In the genomic region with DNA sequence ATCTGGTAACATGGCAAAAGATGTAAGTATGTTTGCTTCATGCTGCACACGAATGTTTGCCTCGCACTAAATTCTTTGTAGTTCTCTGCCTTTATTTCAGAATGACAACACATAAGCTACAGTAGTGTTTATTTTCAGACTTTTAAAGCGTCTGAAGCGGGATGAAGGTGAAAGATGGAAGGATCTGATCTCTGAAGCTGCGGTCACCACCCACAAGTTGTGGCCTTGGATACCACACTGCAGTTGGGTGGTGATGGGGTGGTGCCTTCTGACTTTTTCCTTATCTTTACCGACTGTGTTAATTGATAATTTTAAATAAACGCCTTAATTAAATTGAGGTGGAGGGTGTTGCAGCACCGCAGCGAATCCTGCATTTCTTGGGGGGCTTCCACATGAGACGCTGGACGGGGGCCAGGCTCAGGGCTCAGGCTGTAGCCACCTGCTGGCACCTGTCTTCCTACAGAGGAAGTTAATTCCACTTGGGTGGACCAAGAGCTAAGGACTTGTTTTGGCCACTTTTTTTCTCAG, we compare ENCODE assay signal across 8 cellular contexts. TPM values are rescaled to one million over a fixed set of nuclear protein-coding genes. Genes with fewer than 3 reads are reported as not detected.
DNase-seq lines count a peak whose midpoint lies in the region; ATAC-seq, FAIRE-seq and TF ChIP-seq lines count a peak whose summit lies in the region.

No MANE protein-coding gene starts in this region.

- CTCF ChIA-PET in HepG2 (lab: Yijun Ruan, JAX; ENCODE audit: low intra/inter-chr PET ratio, low total read pairs): no interaction called here

- no peak for ATAC-seq in heart left ventricle
- ATAC-seq in right cardiac atrium: no peak
- ATAC-seq in HepG2: no peak
- ATAC-seq in HG03159 (IDR thresholded peaks at IDR 0.05; ENCODE audit: unreplicated experiment): no peak

- H3K9me3 ChIP-seq in heart left ventricle (no peaks in the 10 kb centered on the region), right cardiac atrium (ENCODE audit: control insufficient read depth, low read length) (no peaks in the 10 kb centered on the region), HepG2 (ENCODE audit: low read length) (no peaks in the 10 kb centered on the region), vagina (no peaks in the 10 kb centered on the region)

- H3K4me1 ChIP-seq in heart left ventricle: peaks cover 0 to 29% (median 8%) of the 10 kb centered on the region in 12 donors
- no peaks in the 10 kb centered on the region for H3K4me1 ChIP-seq in right cardiac atrium (ENCODE audit: control insufficient read depth, insufficient read depth, low read length)
- H3K4me1 ChIP-seq in HepG2 (ENCODE audit: insufficient read depth, low read length): peaks cover 47% of the 10 kb centered on the region
- peaks cover 29% of the 10 kb centered on the region for H3K4me1 ChIP-seq in vagina

- H3K27me3 ChIP-seq in heart left ventricle (no peaks in the 10 kb centered on the region), right cardiac atrium (ENCODE audit: control insufficient read depth, insufficient read depth) (no peaks in the 10 kb centered on the region), HepG2 (ENCODE audit: control insufficient read depth in 1 of 2, insufficient read depth in 2 of 2, low read length in 2 of 2) (no peaks in the 10 kb centered on the region), vagina (no peaks in the 10 kb centered on the region)

- peak overlapping the region; percentile 78 for H3K4me2 ChIP-seq in HepG2 (ENCODE audit: low read depth, low read length)

- TF ChIP-seq EP300 in HepG2 (IDR thresholded peaks at IDR 0.05; ENCODE audit: low read depth in 2 of 2, low read length in 2 of 2) (no peak), HepG2 (CRISPR knock-in tag; IDR thresholded peaks at IDR 0.05; ENCODE audit: borderline replicate concordance) (no peak)

- H3K79me2 ChIP-seq in HepG2 (ENCODE audit: insufficient read depth, low read length): peaks cover 50% of the 10 kb centered on the region

- H3K4me3 ChIP-seq in heart left ventricle (peak overlapping the region in 10 of 12 donors; percentile 47 to 76 (median 60)), right cardiac atrium (ENCODE audit: low read length) (no peak overlapping the region), HepG2 (replicated peaks in 1 of 3; ENCODE audit: insufficient read depth in 1 of 3, low read depth in 2 of 3, low read length in 3 of 3) (peak overlapping the region; percentile 67 to 78 (median 75)), vagina (peak overlapping the region in 1 of 2 donors; percentile 52)

- WGBS in heart left ventricle, 4 donors: 81 to 83% (median 82%) methylated on average over 11 of the region's 11 CpGs
- 72% methylated on average over 11 of the region's 11 CpGs for WGBS in right cardiac atrium
- WGBS in HepG2 (ENCODE audit: low lambda C conversion rate): 67% methylated on average over 11 of the region's 11 CpGs

- in situ Hi-C loops in HepG2 (cut with HindIII; ENCODE audit: extremely low pct_ligation_motif_present, low pct_unique_long_range_greater_than_20kb): no loop called here

- no peak for FAIRE-seq in HepG2 (lab: Jason Lieb, UNC)

- no peak for TF ChIP-seq CTCF in heart left ventricle (IDR thresholded peaks at IDR 0.05)
- no peak for TF ChIP-seq CTCF in HepG2 (CRISPR knock-in tag; IDR thresholded peaks at IDR 0.05)
- TF ChIP-seq CTCF in vagina (IDR thresholded peaks at IDR 0.05): no peak

- TF ChIP-seq POLR2A in heart left ventricle (IDR thresholded peaks at IDR 0.05) (no peak), HepG2 (IDR thresholded peaks at IDR 0.05; ENCODE audit: insufficient read depth in 1 of 2, low read depth in 2 of 2, low read length in 2 of 2) (no peak), vagina (IDR thresholded peaks at IDR 0.05) (no peak)

- no peak for DNase-seq in heart left ventricle
- no peak for DNase-seq in right cardiac atrium
- DNase-seq in activated naive CD8-positive, alpha-beta T cell treated with anti-CD3 and anti-CD28 coated beads for 36 hours: no peak
- no peak for DNase-seq in HepG2 (ENCODE audit: low spot score)
- peak; percentile 25 to 49 for DNase-seq in vagina (ENCODE audit: extremely low spot score in 2 of 2)
- DNase-seq in NOMO-1 treated with DMSO at 0.1 percent for 48 hours (lab: John Stamatoyannopoulos, UW; ENCODE audit: unreplicated experiment): no peak
- DNase-seq in NCI-H2196 (lab: John Stamatoyannopoulos, UW; ENCODE audit: unreplicated experiment): no peak

- intact Hi-C loops in heart left ventricle (cut with DNase I) (no loop called here), right cardiac atrium (cut with DNase I) (no loop called here), HepG2 (cut with micrococcal nuclease; ENCODE audit: unreplicated experiment) (no loop called here), vagina (cut with DNase I) (no loop called here)

- peaks cover 0 to 27% (median 4%) of the 10 kb centered on the region in 9 donors for H3K36me3 ChIP-seq in heart left ventricle
- H3K36me3 ChIP-seq in HepG2 (replicated peaks in 1 of 2; ENCODE audit: control insufficient read depth in 1 of 2, insufficient read depth in 2 of 2, low read length in 2 of 2): peaks cover 0 to 16% of the 10 kb centered on the region in 2 experiments; a peak in 3 of 5 replicates
- no peaks in the 10 kb centered on the region for H3K36me3 ChIP-seq in vagina

- H3K9me3 Mint-ChIP-seq in activated naive CD8-positive, alpha-beta T cell treated with anti-CD3 and anti-CD28 coated beads for 36 hours: no peaks in the 10 kb centered on the region

- peaks cover 44% of the 10 kb centered on the region for H3K36me3 Mint-ChIP-seq in activated naive CD8-positive, alpha-beta T cell treated with anti-CD3 and anti-CD28 coated beads for 36 hours

- H3K27ac ChIP-seq in heart left ventricle: no peak overlapping the region
- no peak overlapping the region for H3K27ac ChIP-seq in right cardiac atrium (ENCODE audit: low read length)
- no peak overlapping the region for H3K27ac ChIP-seq in HepG2 (ENCODE audit: extremely low read length, insufficient read depth, low read length)
- no peak overlapping the region for H3K27ac ChIP-seq in vagina

- TF ChIP-seq RAD21 in HepG2 (CRISPR knock-in tag; IDR thresholded peaks at IDR 0.05): no peak

- POLR2A ChIA-PET in HepG2 (lab: Yijun Ruan, JAX): interaction anchor here (1.2 kb wide), 1 partner anchor 11 kb away, joined by 3 read pairs; no protein-coding TSS in a partner anchor

- peak overlapping the region; percentile 89 for H3K27ac Mint-ChIP-seq in activated naive CD8-positive, alpha-beta T cell treated with anti-CD3 and anti-CD28 coated beads for 36 hours

- H2AFZ ChIP-seq in HepG2 (ENCODE audit: low read length): no peak overlapping the region

- H3K27me3 Mint-ChIP-seq in activated naive CD8-positive, alpha-beta T cell treated with anti-CD3 and anti-CD28 coated beads for 36 hours: peaks cover 4% of the 10 kb centered on the region

- peaks cover 31% of the 10 kb centered on the region for H3K4me1 Mint-ChIP-seq in activated naive CD8-positive, alpha-beta T cell treated with anti-CD3 and anti-CD28 coated beads for 36 hours

- H4K20me1 ChIP-seq in HepG2 (ENCODE audit: insufficient read depth, low read length): peaks cover 5% of the 10 kb centered on the region

- H3K4me3 Mint-ChIP-seq in activated naive CD8-positive, alpha-beta T cell treated with anti-CD3 and anti-CD28 coated beads for 36 hours: peak overlapping the region; percentile 87

- TSS peak; percentile 78 for BruUV-seq in HepG2 (replicated peaks; lab: Mats Ljungman, UMichigan)

- H3K9ac ChIP-seq in HepG2 (ENCODE audit: insufficient read depth, low read depth, low read length): peak overlapping the region; percentile 73; the same call in 1 of the 2 replicates

TF ChIP-seq in HepG2, 621 proteins besides CTCF, POLR2A, EP300 and RAD21 (continues in another document):
- TF ChIP-seq MTF2 (CRISPR knock-in tag; IDR thresholded peaks at IDR 0.05; ENCODE audit: borderline replicate concordance) (no peak), IKZF4 (CRISPR knock-in tag; IDR thresholded peaks at IDR 0.05; ENCODE audit: borderline replicate concordance, low read depth, not compliant biosample characterization) (no peak), ZNF556 (CRISPR knock-in tag; IDR thresholded peaks at IDR 0.05; ENCODE audit: borderline replicate concordance) (no peak), SUZ12 (IDR thresholded peaks at IDR 0.05; ENCODE audit: low read depth, low read length) (no peak), EEA1 (CRISPR knock-in tag; IDR thresholded peaks at IDR 0.05; ENCODE audit: borderline replicate concordance) (no peak)
- TF ChIP-seq, protein P1, sequence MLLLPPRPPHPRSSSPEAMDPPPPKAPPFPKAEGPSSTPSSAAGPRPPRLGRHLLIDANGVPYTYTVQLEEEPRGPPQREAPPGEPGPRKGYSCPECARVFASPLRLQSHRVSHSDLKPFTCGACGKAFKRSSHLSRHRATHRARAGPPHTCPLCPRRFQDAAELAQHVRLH (CRISPR knock-in tag; IDR thresholded peaks at IDR 0.05; ENCODE audit: borderline replicate concordance, low read depth): no peak

RNA-seq across cellular contexts. Expression of gene TFDP1, which starts 1.3 kb away (rescaled TPM):
- 10 to 100 TPM; 39.7 to 50.3 (median 45.8) TPM for total RNA-seq in heart left ventricle
- 10 to 100 TPM; 19.7 to 30.4 TPM for polyA plus RNA-seq in heart left ventricle
- total RNA-seq in right cardiac atrium: 10 to 100 TPM; 48.1 to 54.2 (median 51.1) TPM
- polyA plus RNA-seq in right cardiac atrium: 37.1 TPM
- 100 to 1,000 TPM; 242 to 250 TPM for total RNA-seq in activated naive CD8-positive, alpha-beta T cell treated with anti-CD3 and anti-CD28 coated beads for 36 hours
- total RNA-seq in HepG2 (2016; rRNA removed; fragmentation: Illumina TruSeq; extraction: Trizol): 78.3 and 84.2 TPM in 2 replicates
- 194 and 195 TPM in 2 replicates for total RNA-seq in HepG2 (2016; cell fraction: cytosol; rRNA removed; fragmentation: Illumina TruSeq; extraction: Trizol; ENCODE audit: low read depth)
- 67.1 and 88.3 TPM in 2 replicates for total RNA-seq in HepG2 (2016; cell fraction: insoluble cytoplasmic fraction; rRNA removed; fragmentation: Illumina TruSeq; extraction: Trizol)
- 221 and 222 TPM in 2 replicates for total RNA-seq in HepG2 (2016; cell fraction: membrane; rRNA removed; fragmentation: Illumina TruSeq; extraction: Trizol)
- total RNA-seq in HepG2 (2016; cell fraction: nucleus; rRNA removed; fragmentation: Illumina TruSeq; extraction: Trizol): 49.7 and 57.5 TPM in 2 replicates
- polyA plus RNA-seq in HepG2 (2011; rRNA removed): 31.6 and 38.0 TPM in 2 replicates
- 25.7 and 26.3 TPM in 2 replicates for polyA plus RNA-seq in HepG2 (2011; cell fraction: cytosol; rRNA removed)
- polyA plus RNA-seq in HepG2 (2011; cell fraction: nucleus; rRNA removed): 37.1 and 39.8 TPM in 2 replicates
- 25.2 and 38.0 TPM in 2 replicates for polyA plus RNA-seq in HepG2 (2012)
- polyA plus RNA-seq in HepG2 (2016; cell fraction: cytosol; fragmentation: Illumina TruSeq; extraction: Trizol; ENCODE audit: low read depth): 283 and 288 TPM in 2 replicates
- 98.5 and 123 TPM in 2 replicates for polyA plus RNA-seq in HepG2 (2016; cell fraction: insoluble cytoplasmic fraction; fragmentation: Illumina TruSeq; extraction: Trizol; ENCODE audit: low read depth)
- 260 and 268 TPM in 2 replicates for polyA plus RNA-seq in HepG2 (2016; cell fraction: membrane; fragmentation: Illumina TruSeq; extraction: Trizol; ENCODE audit: low read depth)
- 93.4 and 97.4 TPM in 2 replicates for polyA plus RNA-seq in HepG2 (2016; cell fraction: nucleus; fragmentation: Illumina TruSeq; extraction: Trizol; ENCODE audit: insufficient read depth, low read depth)
- 27.0 and 92.2 TPM in 2 replicates for polyA minus RNA-seq in HepG2 (2011; rRNA and poly(A)+ RNA removed; ENCODE audit: low replicate concordance)
- 13.8 and 22.4 TPM in 2 replicates for polyA minus RNA-seq in HepG2 (2011; cell fraction: cytosol; rRNA and poly(A)+ RNA removed)
- 24.0 and 26.7 TPM in 2 replicates for polyA minus RNA-seq in HepG2 (2011; cell fraction: nucleus; rRNA and poly(A)+ RNA removed)
- total RNA-seq in vagina: 40.0 TPM

Comparison
In these comparisons a context has a peak if more than half of its experiments do, and no peak if none do; other contexts are left out.
1. DNase-seq: peak in vagina (2 of 2); none in heart left ventricle (0 of 5), right cardiac atrium (0 of 3), activated naive CD8-positive, alpha-beta T cell treated with anti-CD3 and anti-CD28 coated beads for 36 hours (single experiment), HepG2 (single experiment), NOMO-1 treated with DMSO at 0.1 percent for 48 hours (single experiment) and NCI-H2196 (single experiment).